9 cellular contexts compared by ENCODE assay signal in genomic region chr1:40076895-40077312, GRCh38. TPM values are rescaled to one million over a fixed set of nuclear protein-coding genes. Genes with fewer than 3 reads are reported as not detected.
A peak's percentile ranks its signal among the peaks of the same experiment; 100 is the strongest.
DNase-seq lines count a peak whose midpoint lies in the region; ATAC-seq, FAIRE-seq and TF ChIP-seq lines count a peak whose summit lies in the region.
"Had no signal": no experiment of that assay in that cellular context is flagged by ENCODE, and none has a peak within 500 bp of the region (broad histone marks: within the 10 kb centered on the region; RNA-seq: fewer than 3 reads in every experiment).

No MANE protein-coding gene starts in this region.

- TF ChIP-seq EP300 in HepG2 (IDR thresholded peaks at IDR 0.05; ENCODE audit: low read depth in 2 of 2, low read length in 2 of 2) (no peak), HepG2 (CRISPR knock-in tag; IDR thresholded peaks at IDR 0.05; ENCODE audit: borderline replicate concordance) (no peak)

- TF ChIP-seq CTCF in HFF-Myc (IDR thresholded peaks at IDR 0.05; ENCODE audit: low read depth, low read length, missing control alignments): no peak
- TF ChIP-seq CTCF in heart left ventricle (IDR thresholded peaks at IDR 0.05): no peak
- no peak for TF ChIP-seq CTCF in HepG2 (CRISPR knock-in tag; IDR thresholded peaks at IDR 0.05)

- H3K9me3 Mint-ChIP-seq in activated CD4-positive, alpha-beta memory T cell treated with anti-CD3 and anti-CD28 coated beads for 36 hours: no peaks in the 10 kb centered on the region

- H3K36me3 Mint-ChIP-seq in activated CD4-positive, alpha-beta memory T cell treated with anti-CD3 and anti-CD28 coated beads for 36 hours: peaks cover 37% of the 10 kb centered on the region

- peak overlapping the region in 6 of 12 donors; percentile 14 to 80 (median 30) for H3K27ac ChIP-seq in heart left ventricle
- H3K27ac ChIP-seq in stomach smooth muscle (ENCODE audit: low read length): peak overlapping the region; percentile 56
- H3K27ac ChIP-seq in HepG2 (ENCODE audit: extremely low read length, insufficient read depth, low read length): no peak overlapping the region

- TF ChIP-seq POLR2A in heart left ventricle (IDR thresholded peaks at IDR 0.05) (no peak), HepG2 (IDR thresholded peaks at IDR 0.05; ENCODE audit: insufficient read depth in 1 of 2, low read depth in 2 of 2, low read length in 2 of 2) (no peak)

- H3K27ac Mint-ChIP-seq in activated CD4-positive, alpha-beta memory T cell treated with anti-CD3 and anti-CD28 coated beads for 36 hours: peak overlapping the region; percentile 60

- H3K4me1 Mint-ChIP-seq in activated CD4-positive, alpha-beta memory T cell treated with anti-CD3 and anti-CD28 coated beads for 36 hours (ENCODE audit: low read depth): peaks cover 10% of the 10 kb centered on the region

- CTCF ChIA-PET in activated CD4-positive, alpha-beta memory T cell treated with anti-CD3 and anti-CD28 coated beads for 36 hours (lab: Charles Lee): interaction anchor here (0.6 to 3.7 kb wide), 12 partner anchors 8 to 723 kb away, joined by 3 to 41 read pairs (median 4); no protein-coding TSS in a partner anchor
- CTCF ChIA-PET in HepG2 (lab: Yijun Ruan, JAX; ENCODE audit: low intra/inter-chr PET ratio, low total read pairs): no interaction called here

- intact Hi-C loops in activated CD4-positive, alpha-beta memory T cell treated with anti-CD3 and anti-CD28 coated beads for 36 hours (cut with micrococcal nuclease): no loop called here
- intact Hi-C loops in heart left ventricle (cut with DNase I) (no loop called here), HepG2 (cut with micrococcal nuclease; ENCODE audit: unreplicated experiment) (no loop called here)

- H3K27me3 ChIP-seq in heart left ventricle: no peaks in the 10 kb centered on the region
- no peaks in the 10 kb centered on the region for H3K27me3 ChIP-seq in stomach smooth muscle (ENCODE audit: control insufficient read depth in 1 of 2, insufficient read depth in 2 of 2, low read length in 2 of 2)
- H3K27me3 ChIP-seq in HepG2 (ENCODE audit: control insufficient read depth in 1 of 2, insufficient read depth in 2 of 2, low read length in 2 of 2): no peaks in the 10 kb centered on the region

- DNase-seq in HFF-Myc (ENCODE audit: extremely low read depth, low read depth): peak; percentile 20
- no peak for DNase-seq in activated CD4-positive, alpha-beta memory T cell treated with anti-CD3 and anti-CD28 coated beads for 36 hours
- no peak for DNase-seq in heart left ventricle
- DNase-seq in HepG2 (ENCODE audit: low spot score): no peak
- DNase-seq: activated T-cell treated with anti-CD3 and anti-CD28 coated beads, Interleukin-2, amount 50 U/mL, for 48 hours; RPMI8226 had no signal

- H3K4me2 ChIP-seq in HepG2 (ENCODE audit: low read depth, low read length): no peak overlapping the region

- H3K27me3 Mint-ChIP-seq in activated CD4-positive, alpha-beta memory T cell treated with anti-CD3 and anti-CD28 coated beads for 36 hours: no peaks in the 10 kb centered on the region

- H3K4me3 ChIP-seq in HFF-Myc (replicated peaks; ENCODE audit: low read depth, low read length) (no peak overlapping the region), heart left ventricle (no peak overlapping the region), stomach smooth muscle (ENCODE audit: low read length in 2 of 2) (no peak overlapping the region), HepG2 (replicated peaks in 1 of 3; ENCODE audit: insufficient read depth in 1 of 3, low read depth in 2 of 3, low read length in 3 of 3) (no peak overlapping the region)

- in situ Hi-C loops in HepG2 (cut with HindIII; ENCODE audit: extremely low pct_ligation_motif_present, low pct_unique_long_range_greater_than_20kb): no loop called here

- no peak for TF ChIP-seq RAD21 in HepG2 (CRISPR knock-in tag; IDR thresholded peaks at IDR 0.05)

- H3K36me3 ChIP-seq in heart left ventricle (peaks cover 0 to 88% (median 71%) of the 10 kb centered on the region in 9 donors), stomach smooth muscle (ENCODE audit: control insufficient read depth in 2 of 2, insufficient read depth in 2 of 2, low read length in 2 of 2) (peaks cover 37 to 45% of the 10 kb centered on the region in 2 donors), HepG2 (replicated peaks in 1 of 2; ENCODE audit: control insufficient read depth in 1 of 2, insufficient read depth in 2 of 2, low read length in 2 of 2) (peaks cover 15 to 65% of the 10 kb centered on the region in 2 experiments)

- 71 to 78% (median 74%) methylated on average over 5 of the region's 5 CpGs for WGBS in heart left ventricle, 4 donors
- 79% methylated on average over 5 of the region's 5 CpGs for WGBS in HepG2 (ENCODE audit: low lambda C conversion rate)

- no peaks in the 10 kb centered on the region for H3K9me3 ChIP-seq in heart left ventricle
- H3K9me3 ChIP-seq in stomach smooth muscle (ENCODE audit: control insufficient read depth in 2 of 2, low read length in 2 of 2): no peaks in the 10 kb centered on the region
- H3K9me3 ChIP-seq in HepG2 (ENCODE audit: low read length): no peaks in the 10 kb centered on the region

- FAIRE-seq in HepG2 (lab: Jason Lieb, UNC): no peak

- POLR2A ChIA-PET in activated CD4-positive, alpha-beta memory T cell treated with anti-CD3 and anti-CD28 coated beads for 36 hours (lab: Charles Lee): no interaction called here
- POLR2A ChIA-PET in HepG2 (lab: Yijun Ruan, JAX): no interaction called here

- BruUV-seq in HepG2 (replicated peaks; lab: Mats Ljungman, UMichigan): no TSS peak

- ATAC-seq in heart left ventricle (peak in 3 of 4 donors; percentile 31 to 51 (median 47)), HG02623 (IDR thresholded peaks at IDR 0.05; ENCODE audit: unreplicated experiment) (no peak), HepG2 (no peak), HG03469 (IDR thresholded peaks at IDR 0.05; ENCODE audit: unreplicated experiment) (no peak)

- H4K20me1 ChIP-seq in HepG2 (ENCODE audit: insufficient read depth, low read length): no peaks in the 10 kb centered on the region

- no peaks in the 10 kb centered on the region for H3K79me2 ChIP-seq in HepG2 (ENCODE audit: insufficient read depth, low read length)

- H2AFZ ChIP-seq in HepG2 (ENCODE audit: low read length): no peak overlapping the region

- H3K4me1 ChIP-seq in heart left ventricle (peaks cover 0 to 71% (median 0%) of the 10 kb centered on the region in 12 donors), stomach smooth muscle (ENCODE audit: control insufficient read depth, insufficient read depth, low read length) (no peaks in the 10 kb centered on the region), HepG2 (ENCODE audit: insufficient read depth, low read length) (no peaks in the 10 kb centered on the region)

- H3K4me3 Mint-ChIP-seq in activated CD4-positive, alpha-beta memory T cell treated with anti-CD3 and anti-CD28 coated beads for 36 hours: no peak overlapping the region

- H3K9ac ChIP-seq in stomach smooth muscle (ENCODE audit: low read length in 2 of 2): no peak overlapping the region
- H3K9ac ChIP-seq in HepG2 (ENCODE audit: insufficient read depth, low read depth, low read length): no peak overlapping the region

RNA-seq across cellular contexts. Expression of gene PPT1, which starts 20.1 kb away (rescaled TPM):
- total RNA-seq in activated CD4-positive, alpha-beta memory T cell treated with anti-CD3 and anti-CD28 coated beads for 36 hours: 10 to 100 TPM; 67.1 to 67.4 TPM
- 100 to 1,000 TPM in 1 of 9 donors, 10 to 100 TPM in 8; 22.8 to 106 (median 38.6) TPM for total RNA-seq in heart left ventricle
- polyA plus RNA-seq in heart left ventricle: 10 to 100 TPM; 32.0 to 47.9 TPM
- total RNA-seq in HepG2 (2016; rRNA removed; fragmentation: Illumina TruSeq; extraction: Trizol): 79.5 and 129 TPM in 2 replicates
- total RNA-seq in HepG2 (2016; cell fraction: cytosol; rRNA removed; fragmentation: Illumina TruSeq; extraction: Trizol; ENCODE audit: low read depth): 9.2 and 11.5 TPM in 2 replicates
- total RNA-seq in HepG2 (2016; cell fraction: insoluble cytoplasmic fraction; rRNA removed; fragmentation: Illumina TruSeq; extraction: Trizol): 76.9 and 130 TPM in 2 replicates
- total RNA-seq in HepG2 (2016; cell fraction: membrane; rRNA removed; fragmentation: Illumina TruSeq; extraction: Trizol): 47.3 and 53.7 TPM in 2 replicates
- 127 and 140 TPM in 2 replicates for total RNA-seq in HepG2 (2016; cell fraction: nucleus; rRNA removed; fragmentation: Illumina TruSeq; extraction: Trizol)
- 113 and 129 TPM in 2 replicates for polyA plus RNA-seq in HepG2 (2011; rRNA removed)
- polyA plus RNA-seq in HepG2 (2011; cell fraction: cytosol; rRNA removed): 81.0 and 93.7 TPM in 2 replicates
- polyA plus RNA-seq in HepG2 (2011; cell fraction: nucleus; rRNA removed): 24.9 and 26.4 TPM in 2 replicates
- polyA plus RNA-seq in HepG2 (2012): 106 and 123 TPM in 2 replicates
- polyA plus RNA-seq in HepG2 (2016; cell fraction: cytosol; fragmentation: Illumina TruSeq; extraction: Trizol; ENCODE audit: low read depth): 17.3 and 18.8 TPM in 2 replicates
- polyA plus RNA-seq in HepG2 (2016; cell fraction: insoluble cytoplasmic fraction; fragmentation: Illumina TruSeq; extraction: Trizol; ENCODE audit: low read depth): 101 TPM in 2 replicates
- 41.9 and 44.4 TPM in 2 replicates for polyA plus RNA-seq in HepG2 (2016; cell fraction: membrane; fragmentation: Illumina TruSeq; extraction: Trizol; ENCODE audit: low read depth)
- polyA plus RNA-seq in HepG2 (2016; cell fraction: nucleus; fragmentation: Illumina TruSeq; extraction: Trizol; ENCODE audit: insufficient read depth, low read depth): 202 and 210 TPM in 2 replicates
- 107 and 205 TPM in 2 replicates for polyA minus RNA-seq in HepG2 (2011; rRNA and poly(A)+ RNA removed; ENCODE audit: low replicate concordance)
- polyA minus RNA-seq in HepG2 (2011; cell fraction: cytosol; rRNA and poly(A)+ RNA removed): 54.3 and 56.6 TPM in 2 replicates
- polyA minus RNA-seq in HepG2 (2011; cell fraction: nucleus; rRNA and poly(A)+ RNA removed): 25.0 and 25.7 TPM in 2 replicates

RNA-seq across cellular contexts. Expression of gene CAP1, which starts 36.4 kb away (rescaled TPM):
- 100 to 1,000 TPM; 616 to 633 TPM for total RNA-seq in activated CD4-positive, alpha-beta memory T cell treated with anti-CD3 and anti-CD28 coated beads for 36 hours
- total RNA-seq in heart left ventricle: 100 to 1,000 TPM in 3 of 9 donors, 10 to 100 TPM in 6; 52.1 to 249 (median 69.9) TPM
- 100 to 1,000 TPM in 1 of 2 donors, 10 to 100 TPM in 1; 23.8 to 118 TPM for polyA plus RNA-seq in heart left ventricle
- 174 and 228 TPM in 2 replicates for total RNA-seq in HepG2 (2016; rRNA removed; fragmentation: Illumina TruSeq; extraction: Trizol)
- total RNA-seq in HepG2 (2016; cell fraction: cytosol; rRNA removed; fragmentation: Illumina TruSeq; extraction: Trizol; ENCODE audit: low read depth): 20.2 and 22.6 TPM in 2 replicates
- total RNA-seq in HepG2 (2016; cell fraction: insoluble cytoplasmic fraction; rRNA removed; fragmentation: Illumina TruSeq; extraction: Trizol): 168 and 225 TPM in 2 replicates
- 60.4 and 63.8 TPM in 2 replicates for total RNA-seq in HepG2 (2016; cell fraction: membrane; rRNA removed; fragmentation: Illumina TruSeq; extraction: Trizol)
- 78.4 and 78.5 TPM in 2 replicates for total RNA-seq in HepG2 (2016; cell fraction: nucleus; rRNA removed; fragmentation: Illumina TruSeq; extraction: Trizol)
- polyA plus RNA-seq in HepG2 (2011; rRNA removed): 166 and 195 TPM in 2 replicates
- 133 and 166 TPM in 2 replicates for polyA plus RNA-seq in HepG2 (2011; cell fraction: cytosol; rRNA removed)
- polyA plus RNA-seq in HepG2 (2011; cell fraction: nucleus; rRNA removed): 60.0 and 61.0 TPM in 2 replicates
- 141 and 150 TPM in 2 replicates for polyA plus RNA-seq in HepG2 (2012)
- 19.7 and 20.6 TPM in 2 replicates for polyA plus RNA-seq in HepG2 (2016; cell fraction: cytosol; fragmentation: Illumina TruSeq; extraction: Trizol; ENCODE audit: low read depth)
- 216 and 228 TPM in 2 replicates for polyA plus RNA-seq in HepG2 (2016; cell fraction: insoluble cytoplasmic fraction; fragmentation: Illumina TruSeq; extraction: Trizol; ENCODE audit: low read depth)
- polyA plus RNA-seq in HepG2 (2016; cell fraction: membrane; fragmentation: Illumina TruSeq; extraction: Trizol; ENCODE audit: low read depth): 43.3 and 46.3 TPM in 2 replicates
- polyA plus RNA-seq in HepG2 (2016; cell fraction: nucleus; fragmentation: Illumina TruSeq; extraction: Trizol; ENCODE audit: insufficient read depth, low read depth): 84.0 and 90.0 TPM in 2 replicates
- 144 and 148 TPM in 2 replicates for polyA minus RNA-seq in HepG2 (2011; rRNA and poly(A)+ RNA removed; ENCODE audit: low replicate concordance)
- polyA minus RNA-seq in HepG2 (2011; cell fraction: cytosol; rRNA and poly(A)+ RNA removed): 105 and 109 TPM in 2 replicates
- 77.9 and 90.9 TPM in 2 replicates for polyA minus RNA-seq in HepG2 (2011; cell fraction: nucleus; rRNA and poly(A)+ RNA removed)

Comparison
In these comparisons a context has a peak if more than half of its experiments do, and no peak if none do; other contexts are left out.
1. ATAC-seq: peak in heart left ventricle (3 of 4); none in HG02623 (single experiment), HepG2 (single experiment) and HG03469 (single experiment).